Comparison of ENCODE assay signal across 8 cellular contexts in the genomic region with DNA sequence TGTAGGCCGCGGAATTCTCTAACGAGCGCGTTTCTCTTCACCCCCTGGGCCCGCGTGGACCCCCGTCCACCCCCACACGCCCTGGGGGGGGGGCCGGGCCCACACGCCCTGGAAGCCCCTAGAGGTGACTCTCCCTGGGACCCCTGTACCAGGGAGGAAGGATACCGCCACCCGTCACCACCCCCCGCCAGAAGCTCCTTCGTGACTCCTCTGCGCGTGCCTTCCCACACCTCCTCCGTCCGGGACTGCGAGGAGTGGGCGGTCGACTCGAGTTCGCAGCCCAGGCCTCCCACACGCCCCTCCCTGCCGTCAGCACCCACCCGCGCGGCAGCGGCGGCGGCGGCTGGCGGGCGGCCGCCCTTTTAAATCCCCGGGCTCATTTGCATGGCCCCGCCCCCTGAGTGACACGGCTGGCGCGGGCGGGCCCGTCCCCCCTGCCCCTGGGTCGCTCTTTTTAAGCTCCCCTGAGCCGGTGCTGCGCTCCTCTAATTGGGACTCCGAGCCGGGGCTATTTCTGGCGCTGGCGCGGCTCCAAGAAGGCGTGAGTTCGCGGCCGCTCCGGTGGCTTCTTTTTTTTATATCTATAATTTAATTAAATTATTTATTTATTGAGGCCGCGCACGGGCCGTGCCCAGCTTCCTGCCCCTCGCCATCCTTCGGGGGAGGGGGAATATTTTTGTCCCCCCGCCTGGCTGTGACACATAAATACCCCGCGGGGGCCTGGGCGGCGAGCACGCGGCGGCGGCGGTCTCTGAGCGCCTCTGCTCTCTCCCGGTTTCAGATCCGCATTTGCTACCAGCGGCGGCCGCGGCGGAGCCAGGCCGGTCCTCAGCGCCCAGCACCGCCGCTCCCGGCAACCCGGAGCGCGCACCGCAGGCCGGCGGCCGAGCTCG. TPM values are rescaled to one million over a fixed set of nuclear protein-coding genes. Genes with fewer than 3 reads are reported as not detected.
DNase-seq lines count a peak whose midpoint lies in the region; ATAC-seq and TF ChIP-seq lines count a peak whose summit lies in the region.

A gene with protein sequence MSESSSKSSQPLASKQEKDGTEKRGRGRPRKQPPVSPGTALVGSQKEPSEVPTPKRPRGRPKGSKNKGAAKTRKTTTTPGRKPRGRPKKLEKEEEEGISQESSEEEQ (plus strand): TSS at position 451 of the 893 bp plus-strand sequence. CDS start 3,908 bp downstream, outside the sequence.

- CTCF ChIA-PET in activated CD4-positive, alpha-beta memory T cell treated with anti-CD3 and anti-CD28 coated beads, Interleukin-2, amount 10 ng/mL, durations not matched to agents 7 days and 5 days (lab: Charles Lee) = interaction anchor here (1.0 to 1.9 kb wide), 4 partner anchors 13 to 178 kb away, joined by 4 to 13 read pairs (median 4); partner anchors contain the start of gene SMIM29

- intact Hi-C loops in lower lobe of right lung (cut with DNase I) = no loop called here

- peaks cover 23% of the 10 kb centered on the region for H3K4me1 ChIP-seq in lower lobe of right lung

- POLR2A ChIA-PET in activated CD4-positive, alpha-beta memory T cell treated with anti-CD3 and anti-CD28 coated beads, Interleukin-2, amount 10 ng/mL, durations not matched to agents 7 days and 5 days (lab: Charles Lee) = interaction anchor here (0.6 to 2.6 kb wide), 25 partner anchors 10 to 1265 kb away, joined by 3 to 47 read pairs (median 4); partner anchors contain the start of genes RPS10, SMIM29, SNRPC and TAF11

- no peaks in the 10 kb centered on the region for H3K27me3 ChIP-seq in lower lobe of right lung (ENCODE audit: low read depth)

- H3K27me3 Mint-ChIP-seq in activated CD4-positive, alpha-beta memory T cell treated with anti-CD3 and anti-CD28 coated beads, Interleukin-2, amount 10 ng/mL, durations not matched to agents 7 days and 5 days = no peaks in the 10 kb centered on the region

- ATAC-seq in GM19395 (IDR thresholded peaks at IDR 0.05; ENCODE audit: unreplicated experiment) = peak; percentile 70
- ATAC-seq in HG03521 (IDR thresholded peaks at IDR 0.05; ENCODE audit: unreplicated experiment) = peak; percentile 62
- peak; percentile 91 to 94 for ATAC-seq in lower lobe of right lung

- no peaks in the 10 kb centered on the region for H3K9me3 Mint-ChIP-seq in activated CD4-positive, alpha-beta memory T cell treated with anti-CD3 and anti-CD28 coated beads, Interleukin-2, amount 10 ng/mL, durations not matched to agents 7 days and 5 days

- peak within 1 kb of the TSS; percentile 85 for H3K4me3 Mint-ChIP-seq in activated CD4-positive, alpha-beta memory T cell treated with anti-CD3 and anti-CD28 coated beads, Interleukin-2, amount 10 ng/mL, durations not matched to agents 7 days and 5 days

- H3K27ac ChIP-seq in lower lobe of right lung = peak within 1 kb of the TSS; percentile 87

- peaks cover 33% of the 10 kb centered on the region for H3K36me3 Mint-ChIP-seq in activated CD4-positive, alpha-beta memory T cell treated with anti-CD3 and anti-CD28 coated beads, Interleukin-2, amount 10 ng/mL, durations not matched to agents 7 days and 5 days (ENCODE audit: low read depth)

- peak within 1 kb of the TSS; percentile 80 for H3K4me3 ChIP-seq in lower lobe of right lung

- H3K27ac Mint-ChIP-seq in activated CD4-positive, alpha-beta memory T cell treated with anti-CD3 and anti-CD28 coated beads, Interleukin-2, amount 10 ng/mL, durations not matched to agents 7 days and 5 days = peak within 1 kb of the TSS; percentile 88

- DNase-seq in C1 segment of cervical spinal cord (lab: John Stamatoyannopoulos, UW) (peak in 12 of 14 donors; percentile 51 to 85 (median 77)), NCI-H774 (lab: John Stamatoyannopoulos, UW) (peak; percentile 85), ecto neural progenitor cell (ENCODE audit: low spot score) (peak; percentile 94), lower lobe of right lung (peak; percentile 94)
- peak; percentile 90 for DNase-seq in activated CD4-positive, alpha-beta memory T cell treated with anti-CD3 and anti-CD28 coated beads, Interleukin-2, amount 10 ng/mL, durations not matched to agents 7 days and 5 days
- peak; percentile 79 to 89 (median 83) for DNase-seq in stimulated activated CD4-positive, alpha-beta T cell treated with anti-CD3 and anti-CD28 coated beads, TNF-alpha, amount 100 ng/mL, for 24 hours (ENCODE audit: low read depth in 3 of 3)

- H3K36me3 ChIP-seq in lower lobe of right lung = peaks cover 11% of the 10 kb centered on the region

- no peak for TF ChIP-seq CTCF in lower lobe of right lung (IDR thresholded peaks at IDR 0.05)

- no peaks in the 10 kb centered on the region for H3K9me3 ChIP-seq in lower lobe of right lung

- H3K4me1 Mint-ChIP-seq in activated CD4-positive, alpha-beta memory T cell treated with anti-CD3 and anti-CD28 coated beads, Interleukin-2, amount 10 ng/mL, durations not matched to agents 7 days and 5 days = peaks cover 41% of the 10 kb centered on the region

RNA-seq across cellular contexts. Expression of the gene that starts here (rescaled TPM):
- total RNA-seq in activated CD4-positive, alpha-beta memory T cell treated with anti-CD3 and anti-CD28 coated beads, Interleukin-2, amount 10 ng/mL, durations not matched to agents 7 days and 5 days = 100 to 1,000 TPM; 269 to 282 TPM
- total RNA-seq in lower lobe of right lung = 63.5 TPM

Comparison
In these comparisons a context has a peak if more than half of its experiments do, and no peak if none do; other contexts are left out.
1. Peak in every context shown above with its lines: DNase-seq, ATAC-seq, H3K4me3 ChIP-seq and H3K27ac ChIP-seq.